Comparison of ENCODE assay signal across 25 cellular contexts in the genomic region with DNA sequence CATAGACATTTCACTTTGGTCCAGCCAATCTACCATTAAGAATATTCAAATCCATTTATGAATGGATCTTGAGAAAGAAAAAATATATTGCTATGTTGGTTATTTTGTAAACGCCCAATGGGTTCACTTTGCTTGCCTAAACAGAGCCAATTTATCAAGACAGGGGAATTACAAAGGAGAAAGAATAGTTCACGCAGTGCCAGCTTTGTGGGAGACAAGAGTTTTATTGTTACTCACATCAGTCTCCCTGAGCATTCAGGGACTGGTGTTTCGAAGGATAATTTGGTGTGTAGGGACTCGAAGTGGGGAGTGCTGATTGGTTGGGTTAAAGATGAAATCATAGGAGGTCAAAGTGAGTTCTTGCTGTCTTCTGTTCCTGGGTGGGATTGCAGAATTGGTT.
"Had no signal": no experiment of that assay in that cellular context is flagged by ENCODE, and none has a peak within 500 bp of the region (broad histone marks: within the 10 kb centered on the region; RNA-seq: fewer than 3 reads in every experiment).

No MANE protein-coding gene starts in this region.

- H3K27ac Mint-ChIP-seq: activated CD4-positive, alpha-beta memory T cell treated with anti-CD3 and anti-CD28 coated beads, Interleukin-2, amount 10 ng/mL, durations not matched to agents 7 days and 5 days; activated CD4-positive, alpha-beta T cell treated with anti-CD3 and anti-CD28 coated beads for 36 hours; activated naive CD4-positive, alpha-beta T cell treated with anti-CD3 and anti-CD28 coated beads, Interleukin-2, amount 10 ng/mL, durations not matched to agents 7 days and 5 days; activated naive CD8-positive, alpha-beta T cell treated with anti-CD3 and anti-CD28 coated beads for 36 hours; activated T-cell treated with anti-CD3 and anti-CD28 coated beads, Interleukin-2, amount 50 U/mL, for 72 hours; activated T-helper 2 cell treated with anti-CD3 and anti-CD28 coated beads, Interferon-gamma antibody, Interleukin-2, Interleukin-4, amounts not matched to agents 10 μg/mL and 5 μg/mL and 100 μg/mL, durations not matched to agents 14 hours and 24 hours and 36 hours had no signal

- H3K27me3 Mint-ChIP-seq: activated CD4-positive, alpha-beta memory T cell treated with anti-CD3 and anti-CD28 coated beads, Interleukin-2, amount 10 ng/mL, durations not matched to agents 7 days and 5 days; activated CD4-positive, alpha-beta T cell treated with anti-CD3 and anti-CD28 coated beads for 36 hours; activated naive CD8-positive, alpha-beta T cell treated with anti-CD3 and anti-CD28 coated beads for 36 hours had no signal

- H3K27me3 ChIP-seq: MG63, SJCRH30 had no signal

- H3K4me1 Mint-ChIP-seq: activated CD4-positive, alpha-beta T cell treated with anti-CD3 and anti-CD28 coated beads for 36 hours; activated naive CD4-positive, alpha-beta T cell treated with anti-CD3 and anti-CD28 coated beads, Interleukin-2, amount 10 ng/mL, durations not matched to agents 7 days and 5 days; activated naive CD8-positive, alpha-beta T cell treated with anti-CD3 and anti-CD28 coated beads for 36 hours had no signal

- H3K36me3 ChIP-seq: MG63, WERI-Rb-1 had no signal

- H3K9me3 ChIP-seq: MG63, SJCRH30, SK-N-SH had no signal

- H3K36me3 Mint-ChIP-seq: activated naive CD4-positive, alpha-beta T cell treated with anti-CD3 and anti-CD28 coated beads, Interleukin-2, amount 10 ng/mL, durations not matched to agents 7 days and 5 days; activated naive CD8-positive, alpha-beta T cell treated with anti-CD3 and anti-CD28 coated beads for 36 hours had no signal

- H3K9me3 Mint-ChIP-seq: activated CD4-positive, alpha-beta memory T cell treated with anti-CD3 and anti-CD28 coated beads, Interleukin-2, amount 10 ng/mL, durations not matched to agents 7 days and 5 days; activated naive CD4-positive, alpha-beta T cell treated with anti-CD3 and anti-CD28 coated beads, Interleukin-2, amount 10 ng/mL, durations not matched to agents 7 days and 5 days; activated naive CD8-positive, alpha-beta T cell treated with anti-CD3 and anti-CD28 coated beads for 36 hours; activated T-helper 2 cell treated with anti-CD3 and anti-CD28 coated beads, Interferon-gamma antibody, Interleukin-2, Interleukin-4, amounts not matched to agents 10 μg/mL and 5 μg/mL and 100 μg/mL, durations not matched to agents 14 hours and 24 hours and 36 hours had no signal

- H3K27ac ChIP-seq: SJCRH30, WERI-Rb-1 had no signal

- H3K4me2 ChIP-seq: SK-N-SH had no signal

- H3K4me3 Mint-ChIP-seq: activated CD4-positive, alpha-beta memory T cell treated with anti-CD3 and anti-CD28 coated beads, Interleukin-2, amount 10 ng/mL, durations not matched to agents 7 days and 5 days; activated CD4-positive, alpha-beta T cell treated with anti-CD3 and anti-CD28 coated beads for 36 hours; activated naive CD4-positive, alpha-beta T cell treated with anti-CD3 and anti-CD28 coated beads, Interleukin-2, amount 10 ng/mL, durations not matched to agents 7 days and 5 days; activated naive CD8-positive, alpha-beta T cell treated with anti-CD3 and anti-CD28 coated beads for 36 hours; activated T-cell treated with anti-CD3 and anti-CD28 coated beads, Interleukin-2, amount 50 U/mL, for 72 hours had no signal

- DNase-seq: activated CD4-positive, alpha-beta memory T cell treated with anti-CD3 and anti-CD28 coated beads, Interleukin-2, amount 10 ng/mL, durations not matched to agents 7 days and 5 days; activated CD4-positive, alpha-beta T cell treated with anti-CD3 and anti-CD28 coated beads for 36 hours; activated CD4-positive, alpha-beta T cell treated with anti-CD3 and anti-CD28 coated beads, Interleukin-2, amount 50 U/mL, for 1 hour; activated gamma-delta T cell treated with Interleukin-2 at 50 U/mL for 16 hours; activated naive CD4-positive, alpha-beta T cell treated with anti-CD3 and anti-CD28 coated beads, Interleukin-2, amount 10 ng/mL, durations not matched to agents 7 days and 5 days; activated naive CD8-positive, alpha-beta T cell treated with anti-CD3 and anti-CD28 coated beads for 36 hours; activated T-cell treated with anti-CD3 and anti-CD28 coated beads for 4 hours; activated T-cell treated with anti-CD3 and anti-CD28 coated beads, Interleukin-2, amount 50 U/mL, for 72 hours; MG63; MV-4-11; NCI-H1092 treated with DMSO at 0.1 percent for 48 hours; NCI-H1436 treated with DMSO at 0.1 percent for 48 hours; NCI-H187; NCI-H2081; NCI-H510A treated with DMSO at 0.1 percent for 48 hours; NCI-H69; NK-92 treated with Interleukin-12 subunit alpha and Interleukin-12 subunit beta, amount 100 ng/mL, for 24 hours; OCI-M1; Right ventricle myocardium superior; RPMI8226; SJCRH30; SK-N-SH; T-helper 1 cell; WERI-Rb-1 had no signal

- H3K9ac ChIP-seq: SK-N-SH had no signal

- H3K4me3 ChIP-seq: MG63, SJCRH30 had no signal
